Comparison of ENCODE assay signal across 9 cellular contexts in the genomic region with DNA sequence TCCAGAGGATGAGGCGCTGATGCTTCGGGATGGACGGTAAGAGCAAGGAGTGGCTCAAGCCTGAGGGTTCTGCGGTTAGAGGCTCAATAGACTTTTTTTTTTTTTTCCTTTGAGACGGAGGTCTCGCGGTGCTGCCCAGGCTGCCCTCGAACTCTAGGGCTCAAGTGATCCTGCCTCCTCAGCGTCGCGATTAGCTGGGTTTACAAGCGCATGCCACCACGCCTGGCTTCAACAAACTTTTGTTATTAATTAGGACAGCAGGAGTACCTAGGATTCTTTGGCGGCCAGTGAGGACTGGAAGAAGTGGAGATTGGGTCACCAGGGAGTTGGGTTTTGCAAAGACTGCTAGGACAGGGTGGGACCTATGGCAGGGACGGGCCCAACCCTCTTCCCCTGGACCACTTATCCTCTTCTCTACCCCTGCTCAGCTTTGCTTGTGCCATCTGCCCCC. TPM values are rescaled to one million over a fixed set of nuclear protein-coding genes. Genes with fewer than 3 reads are reported as not detected.
DNase-seq lines count a peak whose midpoint lies in the region; ATAC-seq and TF ChIP-seq lines count a peak whose summit lies in the region.
"Had no signal": no experiment of that assay in that cellular context is flagged by ENCODE, and none has a peak within 500 bp of the region (broad histone marks: within the 10 kb centered on the region; RNA-seq: fewer than 3 reads in every experiment).

No MANE protein-coding gene starts in this region.

- peak overlapping the region; percentile 95 to 97 for H3K4me3 Mint-ChIP-seq in CD14-positive monocyte
- H3K4me3 Mint-ChIP-seq in HFFc6, result peak overlapping the region; percentile 100

- no peak for TF ChIP-seq CTCF in CD14-positive monocyte (IDR thresholded peaks at IDR 0.05)
- no peak for TF ChIP-seq CTCF in HFFc6 (IDR thresholded peaks at IDR 0.05)
- TF ChIP-seq CTCF in WI38 (IDR thresholded peaks at IDR 0.05; ENCODE audit: low read depth, low read length), result no peak

- H3K36me3 Mint-ChIP-seq in CD14-positive monocyte (peaks cover 59 to 70% of the 10 kb centered on the region in 2 donors), HFFc6 (ENCODE audit: low read depth) (peaks cover 18% of the 10 kb centered on the region)

- no peak for ATAC-seq in GM19324 (IDR thresholded peaks at IDR 0.05; ENCODE audit: low FRiP score, unreplicated experiment)
- no peak for ATAC-seq in HG02642 (IDR thresholded peaks at IDR 0.05; ENCODE audit: poor library complexity, unreplicated experiment)

- peaks cover 0 to 1% (median 0%) of the 10 kb centered on the region in 3 donors for H3K27me3 Mint-ChIP-seq in CD14-positive monocyte (ENCODE audit: low read depth in 3 of 3)
- H3K27me3 Mint-ChIP-seq in HFFc6 (ENCODE audit: insufficient read depth), result peaks cover 3% of the 10 kb centered on the region

- intact Hi-C loops in CD14-positive monocyte (cut with micrococcal nuclease), result loop anchor here (2.0 to 10.0 kb wide), 4 partner anchors 34 to 446 kb away; a partner anchor contains a TSS

- H3K9me3 Mint-ChIP-seq in CD14-positive monocyte, result no peaks in the 10 kb centered on the region
- H3K9me3 Mint-ChIP-seq in HFFc6, result no peaks in the 10 kb centered on the region

- no peak for DNase-seq in CD14-positive monocyte (ENCODE audit: low spot score)
- peak; percentile 80 for DNase-seq in HFFc6
- peak; percentile 61 for DNase-seq in foreskin melanocyte
- peak; percentile 61 for DNase-seq in renal cortical epithelial cell (ENCODE audit: low read depth)
- DNase-seq in stimulated activated CD4-positive, alpha-beta T cell treated with anti-CD3 and anti-CD28 coated beads, Interleukin-15, amount 100 ng/mL, for 24 hours, result no peak

- H3K4me1 Mint-ChIP-seq in CD14-positive monocyte (peaks cover 41% of the 10 kb centered on the region), HFFc6 (ENCODE audit: low read depth) (peaks cover 24% of the 10 kb centered on the region)

- H3K4me3 ChIP-seq in WI38 (ENCODE audit: low read depth, low read length), result peak overlapping the region; percentile 99

- peak overlapping the region; percentile 89 to 95 (median 93) for H3K27ac Mint-ChIP-seq in CD14-positive monocyte
- H3K27ac Mint-ChIP-seq in HFFc6, result peak overlapping the region; percentile 98

RNA-seq across cellular contexts. Expression of a gene that starts 0.6 kb away (rescaled TPM):
- polyA plus RNA-seq in CD14-positive monocyte, result 100 to 1,000 TPM; 103 to 110 TPM
- 10 to 100 TPM; 38.4 to 45.7 (median 41.5) TPM for total RNA-seq in HFFc6 (2021; fragmentation: NEBNext Ultra II Directional; extraction: Animal tissue kit (Norgen Biotek cat#: 25700))
- 16.8 and 20.0 TPM in 2 replicates for total RNA-seq in renal cortical epithelial cell

RNA-seq across cellular contexts. Expression of a gene that starts 0.8 kb away (rescaled TPM):
- under 1 TPM in 1 of 2 donors, not detected in 1; 0.24 TPM for polyA plus RNA-seq in CD14-positive monocyte
- total RNA-seq in HFFc6 (2021; fragmentation: NEBNext Ultra II Directional; extraction: Animal tissue kit (Norgen Biotek cat#: 25700)), result 1 to 10 TPM; 5.0 to 6.6 (median 6.0) TPM
- total RNA-seq in renal cortical epithelial cell, result 5.8 and 7.5 TPM in 2 replicates

RNA-seq across cellular contexts. Expression of a gene that starts 9.2 kb away (rescaled TPM):
- not detected for polyA plus RNA-seq in CD14-positive monocyte
- 1 to 10 TPM in 1 of 6 experiments, under 1 TPM in 2, not detected in 3; 0.40 to 1.1 (median 0.99) TPM for total RNA-seq in HFFc6 (2021; fragmentation: NEBNext Ultra II Directional; extraction: Animal tissue kit (Norgen Biotek cat#: 25700))
- not detected in 2 replicates for total RNA-seq in renal cortical epithelial cell
- total RNA-seq: temporal lobe had no signal

RNA-seq across cellular contexts. Expression of a gene that starts 10.1 kb away (rescaled TPM):
- 100 to 1,000 TPM; 103 to 104 TPM for polyA plus RNA-seq in CD14-positive monocyte
- total RNA-seq in HFFc6 (2021; fragmentation: NEBNext Ultra II Directional; extraction: Animal tissue kit (Norgen Biotek cat#: 25700)), result not detected
- total RNA-seq in renal cortical epithelial cell, result not detected in 2 replicates

RNA-seq across cellular contexts. Expression of a gene that starts 20.1 kb away (rescaled TPM):
- polyA plus RNA-seq in CD14-positive monocyte, result 1 to 10 TPM in 1 of 2 donors, under 1 TPM in 1; 0.39 to 1.4 TPM
- 1 to 10 TPM in 5 of 6 experiments, under 1 TPM in 1; 0.94 to 1.5 (median 1.4) TPM for total RNA-seq in HFFc6 (2021; fragmentation: NEBNext Ultra II Directional; extraction: Animal tissue kit (Norgen Biotek cat#: 25700))
- 8.4 TPM in 1 of 2 replicates, not detected in the other for total RNA-seq in renal cortical epithelial cell

Comparison
In these comparisons a context has a peak if more than half of its experiments do, and no peak if none do; other contexts are left out.
1. DNase-seq: peak in HFFc6 (single experiment), foreskin melanocyte (single experiment) and renal cortical epithelial cell (single experiment); none in CD14-positive monocyte (single experiment) and stimulated activated CD4-positive, alpha-beta T cell treated with anti-CD3 and anti-CD28 coated beads, Interleukin-15, amount 100 ng/mL, for 24 hours (single experiment).